ENCODE assay signal across 15 cellular contexts in genomic region chr17:53137919-53138318, GRCh38.
A peak's percentile ranks its signal among the peaks of the same experiment; 100 is the strongest.
DNase-seq lines count a peak whose midpoint lies in the region; ATAC-seq and TF ChIP-seq lines count a peak whose summit lies in the region.
"Had no signal": no experiment of that assay in that cellular context is flagged by ENCODE, and none has a peak within 500 bp of the region (broad histone marks: within the 10 kb centered on the region; RNA-seq: fewer than 3 reads in every experiment).

No MANE protein-coding gene starts in this region.

- ATAC-seq in HG03097 (IDR thresholded peaks at IDR 0.05; ENCODE audit: low FRiP score, unreplicated experiment) (no peak), HG03460 (IDR thresholded peaks at IDR 0.05; ENCODE audit: unreplicated experiment) (no peak), GM18498 (IDR thresholded peaks at IDR 0.05; ENCODE audit: unreplicated experiment) (no peak)
- ATAC-seq: GM12878, GM23338, HepG2 had no signal

- DNase-seq in DMS 273 treated with DMSO at 0.1 percent for 48 hours (lab: John Stamatoyannopoulos, UW) (peak; percentile 3), MM.1S (no peak), dermis blood vessel endothelial cell (peak; percentile 29), globus pallidus (ENCODE audit: low spot score) (no peak)
- DNase-seq: AML-193, DMS79, H7 had no signal

- H3F3A ChIP-seq in MM.1S (ENCODE audit: insufficient read depth, low read length) = no peaks in the 10 kb centered on the region

- no peak for TF ChIP-seq CTCF in MM.1S (IDR thresholded peaks at IDR 0.05; ENCODE audit: low read length)
- TF ChIP-seq CTCF in nephron (IDR thresholded peaks at IDR 0.05; ENCODE audit: unreplicated experiment in 3 of 3) = no peak

- no peak overlapping the region for H2AFZ ChIP-seq in MM.1S (ENCODE audit: low read length)
- H2AFZ ChIP-seq: GM23338 had no signal

- H3K4me1 ChIP-seq in MM.1S (ENCODE audit: low read length) = peaks cover 15% of the 10 kb centered on the region
- H3K4me1 ChIP-seq: BLaER1 had no signal

- H4K20me1 ChIP-seq in MM.1S (ENCODE audit: insufficient read depth, low read length) = no peaks in the 10 kb centered on the region
- H4K20me1 ChIP-seq: BLaER1 had no signal

- H3K36me3 Mint-ChIP-seq in nephron (ENCODE audit: low read depth) = no peaks in the 10 kb centered on the region

- H3K9me2 ChIP-seq in MM.1S (replicated peaks; ENCODE audit: insufficient read depth, low read length) = no peaks in the 10 kb centered on the region

- H3K9me3 ChIP-seq in MM.1S (replicated peaks; ENCODE audit: insufficient read depth, low read length) = no peaks in the 10 kb centered on the region
- H3K9me3 ChIP-seq: BLaER1 had no signal

- H3K27me3 ChIP-seq in MM.1S (replicated peaks; ENCODE audit: insufficient read depth, low read length) = no peaks in the 10 kb centered on the region
- H3K27me3 ChIP-seq: BLaER1 had no signal

- H3K27ac Mint-ChIP-seq in nephron = peak overlapping the region; percentile 55 to 90 (median 85)
- H3K27ac Mint-ChIP-seq: GM23338 had no signal

- H3K4me1 Mint-ChIP-seq in nephron = peaks cover 43% of the 10 kb centered on the region

- H3K27me3 Mint-ChIP-seq in nephron (ENCODE audit: low read depth) = no peaks in the 10 kb centered on the region

- H3K9me3 Mint-ChIP-seq in nephron = no peaks in the 10 kb centered on the region
- H3K9me3 Mint-ChIP-seq: GM23338 had no signal

- no peak overlapping the region for H3K9ac ChIP-seq in MM.1S (ENCODE audit: low read length)
- H3K9ac ChIP-seq: BLaER1 had no signal

- no peak overlapping the region for H3K27ac ChIP-seq in MM.1S (ENCODE audit: low read length)
- H3K27ac ChIP-seq: BLaER1 had no signal

- no peak overlapping the region for H3K4me3 Mint-ChIP-seq in nephron
- H3K4me3 Mint-ChIP-seq: GM23338 had no signal

- H3K4me2 ChIP-seq in MM.1S (ENCODE audit: low read depth, low read length) = peak overlapping the region; percentile 11
- H3K4me2 ChIP-seq: BLaER1, GM23338 had no signal

- no peak overlapping the region for H3K4me3 ChIP-seq in MM.1S (ENCODE audit: low read length)
- H3K4me3 ChIP-seq: BLaER1, GM12878, GM23338 had no signal

- no peaks in the 10 kb centered on the region for H3K79me2 ChIP-seq in MM.1S (ENCODE audit: low read length)

- no peaks in the 10 kb centered on the region for H3K36me3 ChIP-seq in MM.1S (replicated peaks; ENCODE audit: insufficient read depth, low read length)
- H3K36me3 ChIP-seq: BLaER1 had no signal

Comparison
In these comparisons a context has a peak if more than half of its experiments do, and no peak if none do; other contexts are left out.
1. DNase-seq: peak in DMS 273 treated with DMSO at 0.1 percent for 48 hours (single experiment) and dermis blood vessel endothelial cell (single experiment); none in MM.1S (single experiment) and globus pallidus (single experiment).